Comparison of ENCODE assay signal across 1 cellular context in genomic region chr22:40216041-40216756, GRCh38.
A peak's percentile ranks its signal among the peaks of the same experiment; 100 is the strongest.
TF ChIP-seq lines count a peak whose summit lies in the region.

No MANE protein-coding gene starts in this region.

TF ChIP-seq in HepG2, 621 proteins besides CTCF, POLR2A, EP300 and RAD21:
- TF ChIP-seq ISL2 (CRISPR knock-in tag; IDR thresholded peaks at IDR 0.05) (no peak), MAFK (conservative IDR thresholded peaks at IDR 0.05 in 1 of 2, IDR thresholded peaks at IDR 0.05 in 1 of 2; ENCODE audit: low read length in 2 of 2) (0 out of 4 replicates have a peak, but pooled peaks of 1 of the 2 experiments have one; percentile 4)
